In genomic region chr10:13399752-13400151, GRCh38 we compare ENCODE assay signal across 29 cellular contexts.
"Had no signal": no experiment of that assay in that cellular context is flagged by ENCODE, and none has a peak within 500 bp of the region (broad histone marks: within the 10 kb centered on the region; RNA-seq: fewer than 3 reads in every experiment).

No MANE protein-coding gene starts in this region.

- ATAC-seq: activated CD4-positive, alpha-beta T cell treated with anti-CD3 and anti-CD28 coated beads for 36 hours; activated CD4-positive, CD25-positive, alpha-beta regulatory T cell treated with anti-CD3 and anti-CD28 coated beads, Interleukin-2, amount 50 U/mL, for 24 hours; activated CD8-positive, alpha-beta memory T cell treated with anti-CD3 and anti-CD28 coated beads, Interleukin-2, amount 10 ng/mL, durations not matched to agents 7 days and 5 days; activated CD8-positive, alpha-beta T cell treated with anti-CD3 and anti-CD28 coated beads, Interleukin-2, amount 10 ng/mL, durations not matched to agents 7 days and 5 days; activated naive CD8-positive, alpha-beta T cell treated with anti-CD3 and anti-CD28 coated beads, Interleukin-2, amount 50 U/mL, for 24 hours had no signal

- DNase-seq: activated CD4-positive, alpha-beta memory T cell treated with anti-CD3 and anti-CD28 coated beads, Interleukin-2, amount 10 ng/mL, durations not matched to agents 7 days and 5 days; activated CD4-positive, alpha-beta T cell treated with anti-CD3 and anti-CD28 coated beads for 1 hour; activated CD4-positive, alpha-beta T cell treated with anti-CD3 and anti-CD28 coated beads for 36 hours; activated CD4-positive, alpha-beta T cell treated with anti-CD3 and anti-CD28 coated beads for 48 hours; activated CD4-positive, alpha-beta T cell treated with anti-CD3 and anti-CD28 coated beads, Interleukin-2, amount 10 ng/mL, durations not matched to agents 7 days and 5 days; activated CD4-positive, alpha-beta T cell treated with anti-CD3 and anti-CD28 coated beads, Interleukin-2, amount 50 U/mL, for 48 hours; activated CD4-positive, CD25-positive, alpha-beta regulatory T cell; activated CD8-positive, alpha-beta memory T cell treated with anti-CD3 and anti-CD28 coated beads for 24 hours; activated CD8-positive, alpha-beta memory T cell treated with anti-CD3 and anti-CD28 coated beads, Interleukin-2, amount 10 ng/mL, durations not matched to agents 7 days and 5 days; activated CD8-positive, alpha-beta memory T cell treated with anti-CD3 and anti-CD28 coated beads, Interleukin-2, amount 50 U/mL, for 48 hours; activated CD8-positive, alpha-beta T cell treated with anti-CD3 and anti-CD28 coated beads, Interleukin-2, amount 10 ng/mL, durations not matched to agents 7 days and 5 days; activated effector memory CD4-positive, alpha-beta T cell treated with Interleukin-2 at 50 U/mL for 16 hours; activated gamma-delta T cell; activated naive CD4-positive, alpha-beta T cell treated with anti-CD3 and anti-CD28 coated beads, Interleukin-2, amount 10 ng/mL, durations not matched to agents 7 days and 5 days; activated naive CD4-positive, alpha-beta T cell treated with Interleukin-2 at 50 U/mL for 16 hours; activated naive CD8-positive, alpha-beta T cell treated with anti-CD3 and anti-CD28 coated beads, Interleukin-2, amount 10 ng/mL, durations not matched to agents 7 days and 5 days; activated naive CD8-positive, alpha-beta T cell treated with anti-CD3 and anti-CD28 coated beads, Interleukin-2, amount 50 U/mL, for 24 hours; activated T-cell treated with anti-CD3 and anti-CD28 coated beads, Interleukin-2, amount 50 U/mL, for 24 hours; activated T-cell treated with anti-CD3 and anti-CD28 coated beads, Interleukin-2, amount 50 U/mL, for 48 hours; amygdala; anterior cingulate cortex; caudate nucleus; cerebellar nuclear complex; T-helper 2 cell; T-helper 9 cell; WERI-Rb-1 had no signal

- H3K27ac ChIP-seq: ascending aorta, cardiac muscle cell, WERI-Rb-1 had no signal
